15 cellular contexts compared by ENCODE assay signal in genomic region chr6:30323806-30324205, GRCh38. TPM values are rescaled to one million over a fixed set of nuclear protein-coding genes. Genes with fewer than 3 reads are reported as not detected.
A peak's percentile ranks its signal among the peaks of the same experiment; 100 is the strongest.
DNase-seq lines count a peak whose midpoint lies in the region; ATAC-seq and TF ChIP-seq lines count a peak whose summit lies in the region.
"Had no signal": no experiment of that assay in that cellular context is flagged by ENCODE, and none has a peak within 500 bp of the region (broad histone marks: within the 10 kb centered on the region; RNA-seq: fewer than 3 reads in every experiment).

No MANE protein-coding gene starts in this region.

- DNase-seq in activated T-cell treated with anti-CD3 and anti-CD28 coated beads, Interleukin-2, amount 50 U/mL, for 4 hours, result no peak
- DNase-seq in activated T-cell treated with anti-CD3 and anti-CD28 coated beads, Interleukin-2, amount 50 U/mL, for 48 hours, result no peak
- DNase-seq in NCI-H226, result peak; percentile 55
- peak; percentile 21 for DNase-seq in activated naive CD8-positive, alpha-beta T cell treated with anti-CD3 and anti-CD28 coated beads for 36 hours
- DNase-seq in neural crest cell (ENCODE audit: low read depth, low spot score), result no peak
- DNase-seq in NCI-H1092 (lab: John Stamatoyannopoulos, UW), result no peak
- DNase-seq in type B pancreatic cell (ENCODE audit: extremely low spot score, unreplicated experiment), result no peak
- DNase-seq: NCI-H1417, NCI-H524 treated with DMSO at 0.1 percent for 48 hours, SHP77 treated with DMSO at 0.1 percent for 48 hours, WERI-Rb-1 had no signal

- peaks cover 0 to 48% (median 17%) of the 10 kb centered on the region in 3 donors for H3K4me1 ChIP-seq in gastroesophageal sphincter

- peaks cover 77% of the 10 kb centered on the region for H3K4me1 Mint-ChIP-seq in activated T-cell treated with anti-CD3 and anti-CD28 coated beads, Interleukin-2, amount 50 U/mL, for 4 hours (ENCODE audit: low read depth)
- peaks cover 70% of the 10 kb centered on the region for H3K4me1 Mint-ChIP-seq in activated naive CD8-positive, alpha-beta T cell treated with anti-CD3 and anti-CD28 coated beads for 36 hours
- peaks cover 58% of the 10 kb centered on the region for H3K4me1 Mint-ChIP-seq in neural crest cell
- H3K4me1 Mint-ChIP-seq in type B pancreatic cell (ENCODE audit: unreplicated experiment), result peaks cover 33% of the 10 kb centered on the region

- H3K36me3 ChIP-seq in gastroesophageal sphincter, result no peaks in the 10 kb centered on the region
- H3K36me3 ChIP-seq: cardiac muscle cell had no signal

- H3K9me3 ChIP-seq in gastroesophageal sphincter, result no peaks in the 10 kb centered on the region
- H3K9me3 ChIP-seq: HAP-1 had no signal

- no peak for TF ChIP-seq POLR2A in gastroesophageal sphincter (IDR thresholded peaks at IDR 0.05)

- no peaks in the 10 kb centered on the region for H3K9me3 Mint-ChIP-seq in activated T-cell treated with anti-CD3 and anti-CD28 coated beads, Interleukin-2, amount 50 U/mL, for 4 hours
- H3K9me3 Mint-ChIP-seq in activated naive CD8-positive, alpha-beta T cell treated with anti-CD3 and anti-CD28 coated beads for 36 hours, result peaks cover 4% of the 10 kb centered on the region
- H3K9me3 Mint-ChIP-seq in neural crest cell (no peaks in the 10 kb centered on the region), type B pancreatic cell (no peaks in the 10 kb centered on the region)

- H3K36me3 Mint-ChIP-seq in activated T-cell treated with anti-CD3 and anti-CD28 coated beads, Interleukin-2, amount 50 U/mL, for 4 hours (ENCODE audit: insufficient read depth), result peaks cover 35% of the 10 kb centered on the region
- peaks cover 62% of the 10 kb centered on the region for H3K36me3 Mint-ChIP-seq in activated naive CD8-positive, alpha-beta T cell treated with anti-CD3 and anti-CD28 coated beads for 36 hours
- H3K36me3 Mint-ChIP-seq in neural crest cell (ENCODE audit: low read depth) (peaks cover 3% of the 10 kb centered on the region), type B pancreatic cell (peaks cover 10% of the 10 kb centered on the region)

- 100% methylated on average over 1 of the region's 1 CpG for WGBS in gastroesophageal sphincter (ENCODE audit: low coverage in 1 of 2), 2 donors

- TF ChIP-seq CTCF in neural crest cell (conservative IDR thresholded peaks at IDR 0.05) (no peak), gastroesophageal sphincter (IDR thresholded peaks at IDR 0.05) (no peak), type B pancreatic cell (conservative IDR thresholded peaks at IDR 0.05) (no peak)

- TF ChIP-seq EP300 in gastroesophageal sphincter (IDR thresholded peaks at IDR 0.05), result no peak

- no peaks in the 10 kb centered on the region for H3K27me3 ChIP-seq in gastroesophageal sphincter
- H3K27me3 ChIP-seq: cardiac muscle cell had no signal

- ATAC-seq in activated T-cell treated with anti-CD3 and anti-CD28 coated beads, Interleukin-2, amount 50 U/mL, for 4 hours, result no peak
- no peak for ATAC-seq in gastroesophageal sphincter

- H3K27me3 Mint-ChIP-seq in activated T-cell treated with anti-CD3 and anti-CD28 coated beads, Interleukin-2, amount 50 U/mL, for 4 hours (ENCODE audit: low read depth), result no peaks in the 10 kb centered on the region
- H3K27me3 Mint-ChIP-seq in activated naive CD8-positive, alpha-beta T cell treated with anti-CD3 and anti-CD28 coated beads for 36 hours, result no peaks in the 10 kb centered on the region
- no peaks in the 10 kb centered on the region for H3K27me3 Mint-ChIP-seq in neural crest cell (ENCODE audit: low read depth)
- no peaks in the 10 kb centered on the region for H3K27me3 Mint-ChIP-seq in type B pancreatic cell
- H3K27me3 Mint-ChIP-seq: progenitor cell of endocrine pancreas had no signal

- H3K4me3 ChIP-seq in gastroesophageal sphincter, result no peak overlapping the region
- H3K4me3 ChIP-seq: cardiac muscle cell had no signal

- H3K27ac Mint-ChIP-seq in activated naive CD8-positive, alpha-beta T cell treated with anti-CD3 and anti-CD28 coated beads for 36 hours, result peak overlapping the region; percentile 38
- H3K27ac Mint-ChIP-seq in neural crest cell (ENCODE audit: unreplicated experiment) (no peak overlapping the region), type B pancreatic cell (no peak overlapping the region)
- H3K27ac Mint-ChIP-seq: progenitor cell of endocrine pancreas had no signal

- H3K4me3 Mint-ChIP-seq in activated T-cell treated with anti-CD3 and anti-CD28 coated beads, Interleukin-2, amount 50 U/mL, for 4 hours, result peak overlapping the region; percentile 97
- peak overlapping the region; percentile 18 for H3K4me3 Mint-ChIP-seq in activated naive CD8-positive, alpha-beta T cell treated with anti-CD3 and anti-CD28 coated beads for 36 hours
- H3K4me3 Mint-ChIP-seq in neural crest cell, result peak overlapping the region; percentile 69
- H3K4me3 Mint-ChIP-seq in type B pancreatic cell, result no peak overlapping the region

- no peak overlapping the region for H3K27ac ChIP-seq in gastroesophageal sphincter
- H3K27ac ChIP-seq: cardiac muscle cell, WERI-Rb-1 had no signal

RNA-seq across cellular contexts. Expression of gene TRIM39, which starts 2.9 kb away (rescaled TPM):
- total RNA-seq in activated T-cell treated with anti-CD3 and anti-CD28 coated beads, Interleukin-2, amount 50 U/mL, for 4 hours, result 10 to 100 TPM; 25.5 to 33.0 (median 28.0) TPM
- 10 to 100 TPM; 26.2 to 29.2 TPM for total RNA-seq in activated naive CD8-positive, alpha-beta T cell treated with anti-CD3 and anti-CD28 coated beads for 36 hours
- 13.9 and 14.5 TPM in 2 replicates for total RNA-seq in neural crest cell
- total RNA-seq in gastroesophageal sphincter, result 10 to 100 TPM; 18.4 to 24.1 (median 22.6) TPM
- total RNA-seq in type B pancreatic cell (ENCODE audit: low replicate concordance), result 13.7 and 16.4 TPM in 2 replicates

RNA-seq across cellular contexts. Expression of gene RPP21, which starts 21.1 kb away (rescaled TPM):
- 10 to 100 TPM; 67.3 to 74.8 (median 72.9) TPM for total RNA-seq in activated T-cell treated with anti-CD3 and anti-CD28 coated beads, Interleukin-2, amount 50 U/mL, for 4 hours
- total RNA-seq in activated naive CD8-positive, alpha-beta T cell treated with anti-CD3 and anti-CD28 coated beads for 36 hours, result 10 to 100 TPM; 42.2 to 46.5 TPM
- total RNA-seq in neural crest cell (60.6 and 64.8 TPM in 2 replicates), gastroesophageal sphincter (100 to 1,000 TPM in 1 of 4 donors, 10 to 100 TPM in 3; 60.7 to 137 (median 82.2) TPM), type B pancreatic cell (ENCODE audit: low replicate concordance) (41.2 and 49.6 TPM in 2 replicates)

Comparison
In these comparisons a context has a peak if more than half of its experiments do, and no peak if none do; other contexts are left out.
1. DNase-seq: peak in NCI-H226 (single experiment) and activated naive CD8-positive, alpha-beta T cell treated with anti-CD3 and anti-CD28 coated beads for 36 hours (single experiment); none in activated T-cell treated with anti-CD3 and anti-CD28 coated beads, Interleukin-2, amount 50 U/mL, for 4 hours (single experiment), activated T-cell treated with anti-CD3 and anti-CD28 coated beads, Interleukin-2, amount 50 U/mL, for 48 hours (0 of 2), neural crest cell (single experiment), NCI-H1092 (single experiment) and type B pancreatic cell (single experiment).